ENCODE assay signal across 8 cellular contexts in genomic region chr19:18202759-18203407, GRCh38. TPM values are rescaled to one million over a fixed set of nuclear protein-coding genes. Genes with fewer than 3 reads are reported as not detected.
DNase-seq lines count a peak whose midpoint lies in the region; ATAC-seq and TF ChIP-seq lines count a peak whose summit lies in the region.

No MANE protein-coding gene starts in this region.

- H3K4me1 Mint-ChIP-seq in activated T-helper 17 cell treated with anti-CD3 and anti-CD28 coated beads, Interleukin-2, amount 50 U/mL, for 72 hours: no peaks in the 10 kb centered on the region

- H3K27me3 Mint-ChIP-seq in activated T-helper 17 cell treated with anti-CD3 and anti-CD28 coated beads, Interleukin-2, amount 50 U/mL, for 72 hours: no peaks in the 10 kb centered on the region

- H3K27ac Mint-ChIP-seq in activated T-helper 17 cell treated with anti-CD3 and anti-CD28 coated beads, Interleukin-2, amount 50 U/mL, for 72 hours: no peak overlapping the region

- no peaks in the 10 kb centered on the region for H3K27me3 ChIP-seq in right atrium auricular region
- no peaks in the 10 kb centered on the region for H3K27me3 ChIP-seq in rectal smooth muscle tissue (ENCODE audit: control insufficient read depth, insufficient read depth, low read length)

- no peak overlapping the region for H3K9ac ChIP-seq in rectal smooth muscle tissue (ENCODE audit: low read length)

- TF ChIP-seq CTCF in LNCaP clone FGC (IDR thresholded peaks at IDR 0.05; ENCODE audit: control insufficient read depth, extremely low read depth, insufficient read depth): peak; percentile 41
- TF ChIP-seq CTCF in right atrium auricular region (IDR thresholded peaks at IDR 0.05): peak in 1 of 2 donors; percentile 41
- no peak for TF ChIP-seq CTCF in GM13976 (IDR thresholded peaks at IDR 0.05; ENCODE audit: borderline replicate concordance, control extremely low read depth, extremely low read depth, insufficient read depth, missing control alignments)

- peaks cover 0 to 23% of the 10 kb centered on the region in 2 donors for H3K4me1 ChIP-seq in right atrium auricular region
- peaks cover 14% of the 10 kb centered on the region for H3K4me1 ChIP-seq in rectal smooth muscle tissue (ENCODE audit: control insufficient read depth, insufficient read depth, low read length)

- peak overlapping the region; percentile 82 for H3K4me3 ChIP-seq in LNCaP clone FGC (ENCODE audit: low read depth, low read length)
- H3K4me3 ChIP-seq in right atrium auricular region: peak overlapping the region; percentile 74 to 85
- H3K4me3 ChIP-seq in rectal smooth muscle tissue (ENCODE audit: low read length): peak overlapping the region; percentile 90

- H3K9me3 Mint-ChIP-seq in activated T-helper 17 cell treated with anti-CD3 and anti-CD28 coated beads, Interleukin-2, amount 50 U/mL, for 72 hours: no peaks in the 10 kb centered on the region

- DNase-seq in D341Med (ENCODE audit: low spot score): peak; percentile 62
- no peak for DNase-seq in LNCaP clone FGC (ENCODE audit: low read depth)
- DNase-seq in right atrium auricular region (ENCODE audit: low spot score): no peak
- no peak for DNase-seq in GM13976 (ENCODE audit: low spot score)
- DNase-seq in NCI-H1930 (lab: John Stamatoyannopoulos, UW): no peak

- in situ Hi-C loops in GM13976 (cut with MboI; ENCODE audit: low sequenced_read_pairs, unreplicated experiment): no loop called here

- H3K36me3 ChIP-seq in right atrium auricular region: peaks cover 21% of the 10 kb centered on the region
- H3K36me3 ChIP-seq in rectal smooth muscle tissue (ENCODE audit: control insufficient read depth, insufficient read depth, low read length): peaks cover 2% of the 10 kb centered on the region

- H3K27ac ChIP-seq in right atrium auricular region (peak overlapping the region; percentile 31 to 86), rectal smooth muscle tissue (ENCODE audit: low read depth, low read length) (no peak overlapping the region)

- peak overlapping the region; percentile 94 for H3K4me3 Mint-ChIP-seq in activated T-helper 17 cell treated with anti-CD3 and anti-CD28 coated beads, Interleukin-2, amount 50 U/mL, for 72 hours

- no peaks in the 10 kb centered on the region for H3K9me3 ChIP-seq in right atrium auricular region

- H3K36me3 Mint-ChIP-seq in activated T-helper 17 cell treated with anti-CD3 and anti-CD28 coated beads, Interleukin-2, amount 50 U/mL, for 72 hours (ENCODE audit: low read depth): peaks cover 52% of the 10 kb centered on the region

- ATAC-seq in activated T-helper 17 cell treated with anti-CD3 and anti-CD28 coated beads, Interleukin-2, amount 50 U/mL, for 72 hours (replicated peaks): no peak
- ATAC-seq in HG03457 (IDR thresholded peaks at IDR 0.05; ENCODE audit: unreplicated experiment): no peak

RNA-seq across cellular contexts. Expression of gene RAB3A, which starts 1.0 kb away (rescaled TPM):
- total RNA-seq in activated T-helper 17 cell treated with anti-CD3 and anti-CD28 coated beads, Interleukin-2, amount 50 U/mL, for 72 hours: 1 to 10 TPM; 7.2 to 9.5 TPM
- total RNA-seq in right atrium auricular region: 10 to 100 TPM in 1 of 2 donors, 1 to 10 TPM in 1; 8.6 to 27.0 TPM

RNA-seq across cellular contexts. Expression of gene MPV17L2, which starts 9.9 kb away (rescaled TPM):
- 10 to 100 TPM in 1 of 2 donors, 1 to 10 TPM in 1; 4.2 to 12.0 TPM for total RNA-seq in activated T-helper 17 cell treated with anti-CD3 and anti-CD28 coated beads, Interleukin-2, amount 50 U/mL, for 72 hours
- 10 to 100 TPM; 28.3 to 40.8 TPM for total RNA-seq in right atrium auricular region

RNA-seq across cellular contexts. Expression of gene PDE4C, which starts 23.4 kb away (rescaled TPM):
- 1 to 10 TPM in 1 of 2 donors, under 1 TPM in 1; 0.95 to 1.4 TPM for total RNA-seq in activated T-helper 17 cell treated with anti-CD3 and anti-CD28 coated beads, Interleukin-2, amount 50 U/mL, for 72 hours
- total RNA-seq in right atrium auricular region: 1 to 10 TPM in 1 of 2 donors, not detected in 1; 1.4 TPM

RNA-seq across cellular contexts. Expression of gene IFI30, which starts 29.3 kb away (rescaled TPM):
- 10 to 100 TPM; 51.7 to 81.1 TPM for total RNA-seq in activated T-helper 17 cell treated with anti-CD3 and anti-CD28 coated beads, Interleukin-2, amount 50 U/mL, for 72 hours
- 10 to 100 TPM in 1 of 2 donors, 1 to 10 TPM in 1; 8.1 to 43.2 TPM for total RNA-seq in right atrium auricular region

RNA-seq across cellular contexts. Expression of gene PIK3R2, which starts 49.9 kb away (rescaled TPM):
- 10 to 100 TPM; 13.0 to 21.8 TPM for total RNA-seq in activated T-helper 17 cell treated with anti-CD3 and anti-CD28 coated beads, Interleukin-2, amount 50 U/mL, for 72 hours
- total RNA-seq in right atrium auricular region: 10 to 100 TPM; 18.7 to 19.0 TPM
